In the genomic region with DNA sequence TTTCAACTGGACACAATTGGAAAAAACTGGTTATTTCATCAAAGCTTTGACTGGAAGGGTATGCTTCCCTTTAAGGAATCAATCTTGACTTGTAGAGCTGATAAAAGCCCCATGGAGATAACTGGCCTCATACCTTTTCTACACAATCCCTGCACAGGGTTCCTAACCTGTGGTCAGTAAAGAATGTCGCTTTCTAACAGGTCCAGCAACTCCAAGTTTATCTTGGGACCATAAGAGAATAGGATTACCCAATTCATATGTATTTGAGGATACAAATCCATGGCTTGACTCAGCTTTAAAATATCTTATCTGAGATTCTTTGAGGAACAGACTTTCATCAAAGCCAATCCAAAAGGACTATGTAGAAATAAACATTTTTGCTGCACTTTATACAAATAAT, we compare ENCODE assay signal across 18 cellular contexts.
DNase-seq lines count a peak whose midpoint lies in the region; TF ChIP-seq lines count a peak whose summit lies in the region.
"Had no signal": no experiment of that assay in that cellular context is flagged by ENCODE, and none has a peak within 500 bp of the region (broad histone marks: within the 10 kb centered on the region; RNA-seq: fewer than 3 reads in every experiment).

No MANE protein-coding gene starts in this region.

- H2BK15ac ChIP-seq in H9 (ENCODE audit: low read depth, low read length) = no peak overlapping the region

- no peaks in the 10 kb centered on the region for H4K20me1 ChIP-seq in H9 (ENCODE audit: control insufficient read depth, insufficient read depth, insufficient read length)
- H4K20me1 ChIP-seq: BLaER1 had no signal

- H2BK5ac ChIP-seq in trophoblast cell (ENCODE audit: low read depth, low read length, poor library complexity) (no peak overlapping the region), H9 (ENCODE audit: insufficient read length, low read length) (no peak overlapping the region)

- H3K36me3 ChIP-seq in Caco-2 (ENCODE audit: control insufficient read depth, insufficient read depth, low read length) = no peaks in the 10 kb centered on the region
- H3K36me3 ChIP-seq in trophoblast cell (ENCODE audit: control insufficient read depth in 1 of 2, insufficient read depth in 2 of 2, low read length in 2 of 2) = no peaks in the 10 kb centered on the region
- H3K36me3 ChIP-seq: BLaER1 had no signal

- H3K9me3 Mint-ChIP-seq in Caco-2 (ENCODE audit: unreplicated experiment) (peaks cover 4% of the 10 kb centered on the region), H9 (peaks cover 24 to 39% of the 10 kb centered on the region in 2 experiments)

- H3K4ac ChIP-seq in trophoblast cell (ENCODE audit: low read depth, low read length) (no peak overlapping the region), H9 (ENCODE audit: low read depth, low read length) (no peak overlapping the region)

- H3K4me3 ChIP-seq in Caco-2 (ENCODE audit: low read depth, low read length) (no peak overlapping the region), trophoblast cell (ENCODE audit: low read depth, low read length) (no peak overlapping the region)
- H3K4me3 ChIP-seq: BLaER1, GM12878, GM23248 had no signal

- no peak overlapping the region for H3K14ac ChIP-seq in trophoblast cell (ENCODE audit: low read length)
- H3K14ac ChIP-seq in H9 (ENCODE audit: insufficient read depth, low read length) = no peak overlapping the region

- no peak overlapping the region for H3K27ac Mint-ChIP-seq in Caco-2 (ENCODE audit: unreplicated experiment)
- H3K27ac Mint-ChIP-seq in H9 = no peak overlapping the region
- H3K27ac Mint-ChIP-seq: B cell; CD4-positive, CD25-positive, alpha-beta regulatory T cell; CD8-positive, alpha-beta T cell had no signal

- H3K9ac ChIP-seq in trophoblast cell (ENCODE audit: low read length) = no peak overlapping the region
- no peak overlapping the region for H3K9ac ChIP-seq in H9 (ENCODE audit: extremely low read depth, insufficient read length, low read length)
- H3K9ac ChIP-seq: BLaER1, GM23248 had no signal

- POLR2A ChIA-PET in Caco-2 (lab: Charles Lee) = no interaction called here

- intact Hi-C loops in Caco-2 (cut with micrococcal nuclease; ENCODE audit: unreplicated experiment) = no loop called here

- no peak overlapping the region for H3K18ac ChIP-seq in trophoblast cell (ENCODE audit: low read length)
- H3K18ac ChIP-seq in H9 (ENCODE audit: insufficient read length, low read depth, low read length) = no peak overlapping the region

- H4K8ac ChIP-seq in trophoblast cell (ENCODE audit: low read depth, low read length) = no peak overlapping the region
- no peak overlapping the region for H4K8ac ChIP-seq in H9 (replicated peaks; ENCODE audit: insufficient read length, low read depth, low read length)

- H3K4me1 ChIP-seq in Caco-2 = no peaks in the 10 kb centered on the region
- no peaks in the 10 kb centered on the region for H3K4me1 ChIP-seq in trophoblast cell (ENCODE audit: control insufficient read depth in 1 of 2, insufficient read depth in 2 of 2, low read length in 2 of 2)
- H3K4me1 ChIP-seq in H9 (ENCODE audit: insufficient read depth, low read length) = no peaks in the 10 kb centered on the region
- H3K4me1 ChIP-seq: BLaER1 had no signal

- H3K4me3 Mint-ChIP-seq in Caco-2 (ENCODE audit: unreplicated experiment) (no peak overlapping the region), H9 (no peak overlapping the region)
- H3K4me3 Mint-ChIP-seq: B cell; CD4-positive, CD25-positive, alpha-beta regulatory T cell; CD8-positive, alpha-beta T cell had no signal

- H3K23ac ChIP-seq in trophoblast cell (ENCODE audit: low read length) (no peak overlapping the region), H9 (ENCODE audit: insufficient read length, low read depth, low read length) (no peak overlapping the region)

- H3K27me3 Mint-ChIP-seq in Caco-2 (ENCODE audit: insufficient read depth, unreplicated experiment) = no peaks in the 10 kb centered on the region
- no peaks in the 10 kb centered on the region for H3K27me3 Mint-ChIP-seq in H9 (ENCODE audit: low read depth)
- H3K27me3 Mint-ChIP-seq: B cell; CD4-positive, CD25-positive, alpha-beta regulatory T cell had no signal

- TF ChIP-seq CTCF in Caco-2 (IDR thresholded peaks at IDR 0.05; ENCODE audit: insufficient read depth in 1 of 2, low read depth in 1 of 2, low read length in 1 of 2, severe bottlenecking in 1 of 2, unreplicated experiment in 1 of 2) (no peak), H9 (conservative IDR thresholded peaks at IDR 0.05) (no peak)

- H3K79me1 ChIP-seq in trophoblast cell (ENCODE audit: low read length) (no peaks in the 10 kb centered on the region), H9 (ENCODE audit: insufficient read depth, low read depth, low read length, poor library complexity, severe bottlenecking) (no peaks in the 10 kb centered on the region)

- H4K91ac ChIP-seq in trophoblast cell (ENCODE audit: low read depth, low read length) = no peak overlapping the region
- H4K91ac ChIP-seq in H9 (ENCODE audit: insufficient read length, low read depth, low read length) = no peak overlapping the region

- no peaks in the 10 kb centered on the region for H3K79me2 ChIP-seq in trophoblast cell (ENCODE audit: control insufficient read depth, insufficient read depth, low read length, poor library complexity)
- H3K79me2 ChIP-seq in H9 (ENCODE audit: insufficient read depth, low read length) = no peaks in the 10 kb centered on the region

- BruUV-seq in Caco-2 (replicated peaks; lab: Mats Ljungman, UMichigan) = no TSS peak

- H3K56ac ChIP-seq in H9 (ENCODE audit: insufficient read length, low read depth, low read length) = no peak overlapping the region

- H2AK5ac ChIP-seq in trophoblast cell (ENCODE audit: low read length) (no peak overlapping the region), H9 (ENCODE audit: insufficient read length, low read length) (no peak overlapping the region)

- H3K9me3 ChIP-seq in Caco-2 = no peaks in the 10 kb centered on the region; the same call in 1 of the 2 replicates
- peaks cover 3% of the 10 kb centered on the region for H3K9me3 ChIP-seq in trophoblast cell (ENCODE audit: insufficient read depth, low read depth, low read length)
- H3K9me3 ChIP-seq in H9 (ENCODE audit: control insufficient read depth, low read depth, low read length) = peaks cover 11% of the 10 kb centered on the region

- no peak overlapping the region for H3T11ph ChIP-seq in H9 (ENCODE audit: low read length)

- H2AFZ ChIP-seq in trophoblast cell (ENCODE audit: insufficient read depth, low read length, poor library complexity) = no peak overlapping the region
- H2AFZ ChIP-seq in H9 (ENCODE audit: low read length) = no peak overlapping the region
- H2AFZ ChIP-seq: GM23248 had no signal

- DNase-seq in Caco-2 (peak; percentile 19 to 33), NCI-H226 (peak; percentile 71), amniotic epithelial cell (ENCODE audit: low read depth) (peak; percentile 21), trophoblast cell (peak; percentile 83 to 96), H9 (no peak), GM03348 (ENCODE audit: low spot score) (no peak), COLO829 (ENCODE audit: low spot score) (no peak)
- DNase-seq: CD4-positive, CD25-positive, alpha-beta regulatory T cell; CD8-positive, alpha-beta T cell; DMS153; DND-41; GM23248; H7 had no signal

- H4K5ac ChIP-seq in H9 (ENCODE audit: insufficient read length, low read depth, low read length) = no peak overlapping the region

- no peak overlapping the region for H2BK20ac ChIP-seq in H9 (ENCODE audit: low read depth, low read length, poor library complexity, severe bottlenecking)

- WGBS in trophoblast cell (ENCODE audit: extremely low coverage, insufficient coverage, insufficient read length) = no CpG with 5 or more reads among the region's 1 CpG
- no CpG with 5 or more reads among the region's 1 CpG for WGBS in H9 (ENCODE audit: extremely low coverage, insufficient read length, low lambda C conversion rate)

- H3K27ac ChIP-seq in trophoblast cell (ENCODE audit: low read depth, low read length) (no peak overlapping the region), H9 (ENCODE audit: insufficient read length, low read depth, low read length) (no peak overlapping the region)
- H3K27ac ChIP-seq: 22Rv1, BLaER1, C4-2B, GM23248 had no signal

- no peak overlapping the region for H4K12ac ChIP-seq in trophoblast cell (ENCODE audit: low read depth, low read length)

- no peaks in the 10 kb centered on the region for H3K36me3 Mint-ChIP-seq in Caco-2 (ENCODE audit: insufficient read depth, unreplicated experiment)
- H3K36me3 Mint-ChIP-seq in H9 (ENCODE audit: insufficient read depth in 1 of 3, low read depth in 3 of 3) = peaks cover 6 to 31% (median 22%) of the 10 kb centered on the region in 3 experiments; a peak in 6 of 7 replicates
- H3K36me3 Mint-ChIP-seq: CD4-positive, CD25-positive, alpha-beta regulatory T cell; CD8-positive, alpha-beta T cell had no signal

- CTCF ChIA-PET in Caco-2 (lab: Charles Lee) = no interaction called here

- no peaks in the 10 kb centered on the region for H3K23me2 ChIP-seq in H9 (ENCODE audit: insufficient read length, low read depth, low read length, poor library complexity, severe bottlenecking)

- H2BK12ac ChIP-seq in trophoblast cell (ENCODE audit: low read length) (no peak overlapping the region), H9 (ENCODE audit: insufficient read length, low read depth, low read length) (no peak overlapping the region)

- H3K4me2 ChIP-seq in trophoblast cell (ENCODE audit: low read length) = no peak overlapping the region
- no peak overlapping the region for H3K4me2 ChIP-seq in H9 (ENCODE audit: insufficient read depth, insufficient read length, low read length)
- H3K4me2 ChIP-seq: BLaER1 had no signal

- H3K27me3 ChIP-seq in Caco-2 (replicated peaks; ENCODE audit: control insufficient read depth, insufficient read depth, low read length) (no peaks in the 10 kb centered on the region), trophoblast cell (ENCODE audit: insufficient read depth, low read length) (no peaks in the 10 kb centered on the region), H9 (ENCODE audit: insufficient read depth, low read length) (no peaks in the 10 kb centered on the region)
- H3K27me3 ChIP-seq: BLaER1 had no signal

- H3K4me1 Mint-ChIP-seq in Caco-2 (ENCODE audit: low read depth, unreplicated experiment) (no peaks in the 10 kb centered on the region), H9 (peaks cover 3% of the 10 kb centered on the region in 2 experiments; a peak in 2 of 4 replicates)
- H3K4me1 Mint-ChIP-seq: B cell; CD4-positive, CD25-positive, alpha-beta regulatory T cell had no signal

- H2BK120ac ChIP-seq in trophoblast cell (ENCODE audit: insufficient read depth, low read length, poor library complexity) (no peak overlapping the region), H9 (ENCODE audit: low read depth, low read length, poor library complexity, severe bottlenecking) (no peak overlapping the region)

Comparison
In these comparisons a context has a peak if more than half of its experiments do, and no peak if none do; other contexts are left out.
1. DNase-seq: peak in Caco-2 (2 of 2), NCI-H226 (single experiment), amniotic epithelial cell (single experiment) and trophoblast cell (2 of 2); none in H9 (single experiment), GM03348 (single experiment) and COLO829 (single experiment).